Comparison of ENCODE assay signal across 8 cellular contexts in genomic region chr6:45922728-45923351, GRCh38.
DNase-seq lines count a peak whose midpoint lies in the region; ATAC-seq and TF ChIP-seq lines count a peak whose summit lies in the region.

No MANE protein-coding gene starts in this region.

- peaks cover 51% of the 10 kb centered on the region for H3K4me1 ChIP-seq in OCI-LY3 (ENCODE audit: low read length)
- H3K4me1 ChIP-seq in foreskin keratinocyte, result no peaks in the 10 kb centered on the region
- no peaks in the 10 kb centered on the region for H3K4me1 ChIP-seq in osteoblast (ENCODE audit: insufficient read depth, low read length)
- H3K4me1 ChIP-seq in thoracic aorta (ENCODE audit: control insufficient read depth in 1 of 2, low read depth in 2 of 2), result no peaks in the 10 kb centered on the region

- H2AFZ ChIP-seq in OCI-LY3 (ENCODE audit: low read depth, low read length), result no peak overlapping the region
- H2AFZ ChIP-seq in osteoblast (ENCODE audit: low read length), result peak overlapping the region; percentile 11

- no peak overlapping the region for H3K4me3 ChIP-seq in HFF-Myc (replicated peaks; ENCODE audit: low read depth, low read length)
- peak overlapping the region; percentile 60 for H3K4me3 ChIP-seq in OCI-LY3 (ENCODE audit: low read length)
- H3K4me3 ChIP-seq in osteoblast (ENCODE audit: insufficient read depth, low read length), result no peak overlapping the region
- no peak overlapping the region for H3K4me3 ChIP-seq in thoracic aorta

- H3K9ac ChIP-seq in OCI-LY3 (ENCODE audit: low read length), result 0 out of 2 replicates have a peak overlapping the region, but pooled peaks have one; percentile 1

- H3K79me2 ChIP-seq in OCI-LY3 (ENCODE audit: low read length) (no peaks in the 10 kb centered on the region), osteoblast (ENCODE audit: insufficient read depth, low read length) (no peaks in the 10 kb centered on the region)

- peak; percentile 75 for TF ChIP-seq CTCF in HFF-Myc (IDR thresholded peaks at IDR 0.05; ENCODE audit: low read depth, low read length, missing control alignments)
- TF ChIP-seq CTCF in OCI-LY3 (IDR thresholded peaks at IDR 0.05; ENCODE audit: low read depth, low read length), result peak; percentile 95
- peak; percentile 87 for TF ChIP-seq CTCF in foreskin keratinocyte (conservative IDR thresholded peaks at IDR 0.05)
- peak; percentile 92 for TF ChIP-seq CTCF in osteoblast (IDR thresholded peaks at IDR 0.05; ENCODE audit: extremely low read depth, low read depth, low read length)
- peak; percentile 10 for TF ChIP-seq CTCF in thoracic aorta (IDR thresholded peaks at IDR 0.05)

- DNase-seq in DMS153 (lab: John Stamatoyannopoulos, UW) (peak; percentile 2), HFF-Myc (ENCODE audit: extremely low read depth, low read depth) (peak; percentile 56), foreskin keratinocyte (peak; percentile 15 to 66), osteoblast (ENCODE audit: insufficient read length, low spot score, missing footprints) (peak; percentile 80), thoracic aorta (ENCODE audit: low spot score) (no peak), NCI-H2171 treated with DMSO at 0.1 percent for 48 hours (lab: John Stamatoyannopoulos, UW) (no peak)
- DNase-seq in activated T-helper 2 cell treated with anti-CD3 and anti-CD28 coated beads, Interferon-gamma antibody, Interleukin-2, Interleukin-4, amounts not matched to agents 10 μg/mL and 5 μg/mL and 100 μg/mL, durations not matched to agents 14 hours and 24 hours and 36 hours (ENCODE audit: low spot score), result peak; percentile 58

- no peak overlapping the region for H3K27ac ChIP-seq in OCI-LY3 (ENCODE audit: low read length)
- H3K27ac ChIP-seq in foreskin keratinocyte, result no peak overlapping the region
- no peak overlapping the region for H3K27ac ChIP-seq in osteoblast (ENCODE audit: low read depth, low read length)
- H3K27ac ChIP-seq in thoracic aorta, result no peak overlapping the region

- H3K4me3 Mint-ChIP-seq in activated T-helper 2 cell treated with anti-CD3 and anti-CD28 coated beads, Interferon-gamma antibody, Interleukin-2, Interleukin-4, amounts not matched to agents 10 μg/mL and 5 μg/mL and 100 μg/mL, durations not matched to agents 14 hours and 24 hours and 36 hours (ENCODE audit: low read depth), result peak overlapping the region; percentile 53

- H3K27me3 ChIP-seq in OCI-LY3 (ENCODE audit: low read depth, low read length) (peaks cover 43% of the 10 kb centered on the region), foreskin keratinocyte (peaks cover 1% of the 10 kb centered on the region), osteoblast (ENCODE audit: insufficient read depth, low read length) (no peaks in the 10 kb centered on the region), thoracic aorta (replicated peaks; ENCODE audit: insufficient read depth) (no peaks in the 10 kb centered on the region)

- H3K27ac Mint-ChIP-seq in activated T-helper 2 cell treated with anti-CD3 and anti-CD28 coated beads, Interferon-gamma antibody, Interleukin-2, Interleukin-4, amounts not matched to agents 10 μg/mL and 5 μg/mL and 100 μg/mL, durations not matched to agents 14 hours and 24 hours and 36 hours, result peak overlapping the region; percentile 94

- H4K20me1 ChIP-seq in OCI-LY3 (ENCODE audit: insufficient read depth, low read length), result no peaks in the 10 kb centered on the region
- no peaks in the 10 kb centered on the region for H4K20me1 ChIP-seq in osteoblast (ENCODE audit: insufficient read depth, low read length)

- peaks cover 68% of the 10 kb centered on the region for H3K4me1 Mint-ChIP-seq in activated T-helper 2 cell treated with anti-CD3 and anti-CD28 coated beads, Interferon-gamma antibody, Interleukin-2, Interleukin-4, amounts not matched to agents 10 μg/mL and 5 μg/mL and 100 μg/mL, durations not matched to agents 14 hours and 24 hours and 36 hours (ENCODE audit: low read depth)

- no peaks in the 10 kb centered on the region for H3K36me3 ChIP-seq in OCI-LY3 (replicated peaks; ENCODE audit: low read depth, low read length)
- no peaks in the 10 kb centered on the region for H3K36me3 ChIP-seq in osteoblast (ENCODE audit: insufficient read depth, low read length)
- H3K36me3 ChIP-seq in thoracic aorta, result no peaks in the 10 kb centered on the region

- no peaks in the 10 kb centered on the region for H3K27me3 Mint-ChIP-seq in activated T-helper 2 cell treated with anti-CD3 and anti-CD28 coated beads, Interferon-gamma antibody, Interleukin-2, Interleukin-4, amounts not matched to agents 10 μg/mL and 5 μg/mL and 100 μg/mL, durations not matched to agents 14 hours and 24 hours and 36 hours (ENCODE audit: low read depth)

- intact Hi-C loops in activated T-helper 2 cell treated with anti-CD3 and anti-CD28 coated beads, Interferon-gamma antibody, Interleukin-2, Interleukin-4, amounts not matched to agents 10 μg/mL and 5 μg/mL and 100 μg/mL, durations not matched to agents 14 hours and 24 hours and 36 hours (cut with micrococcal nuclease), result loop anchor here (2.0 to 10.0 kb wide), 13 partner anchors 261 to 1446 kb away; no protein-coding TSS in a partner anchor

- ATAC-seq in foreskin keratinocyte (peak; percentile 23), thoracic aorta (ENCODE audit: insufficient number of reproducible peaks, low FRiP score, low read depth) (no peak)

- H3K4me2 ChIP-seq in OCI-LY3 (ENCODE audit: low read length) (peak overlapping the region; percentile 84), osteoblast (ENCODE audit: insufficient read depth, low read length) (peak overlapping the region; percentile 45)

- peaks cover 3% of the 10 kb centered on the region for H3K36me3 Mint-ChIP-seq in activated T-helper 2 cell treated with anti-CD3 and anti-CD28 coated beads, Interferon-gamma antibody, Interleukin-2, Interleukin-4, amounts not matched to agents 10 μg/mL and 5 μg/mL and 100 μg/mL, durations not matched to agents 14 hours and 24 hours and 36 hours (ENCODE audit: low read depth)

- no peaks in the 10 kb centered on the region for H3K9me3 Mint-ChIP-seq in activated T-helper 2 cell treated with anti-CD3 and anti-CD28 coated beads, Interferon-gamma antibody, Interleukin-2, Interleukin-4, amounts not matched to agents 10 μg/mL and 5 μg/mL and 100 μg/mL, durations not matched to agents 14 hours and 24 hours and 36 hours

- H3K9me3 ChIP-seq in OCI-LY3 (ENCODE audit: insufficient read depth, low read length), result no peaks in the 10 kb centered on the region
- no peaks in the 10 kb centered on the region for H3K9me3 ChIP-seq in osteoblast (ENCODE audit: low read depth, low read length)
- no peaks in the 10 kb centered on the region for H3K9me3 ChIP-seq in thoracic aorta

Comparison
In these comparisons a context has a peak if more than half of its experiments do, and no peak if none do; other contexts are left out.
1. DNase-seq: peak in DMS153 (single experiment), HFF-Myc (single experiment), activated T-helper 2 cell treated with anti-CD3 and anti-CD28 coated beads, Interferon-gamma antibody, Interleukin-2, Interleukin-4, amounts not matched to agents 10 μg/mL and 5 μg/mL and 100 μg/mL, durations not matched to agents 14 hours and 24 hours and 36 hours (single experiment), foreskin keratinocyte (2 of 2) and osteoblast (single experiment); none in thoracic aorta (single experiment) and NCI-H2171 treated with DMSO at 0.1 percent for 48 hours (single experiment).
2. CTCF ChIP-seq: peak in every context shown above with its lines; median percentile 95 in OCI-LY3; 92 in osteoblast; 87 in foreskin keratinocyte; 75 in HFF-Myc; 10 in thoracic aorta.